Comparison of ENCODE assay signal across 15 cellular contexts in genomic region chr5:144332265-144332664, GRCh38.
DNase-seq lines count a peak whose midpoint lies in the region; ATAC-seq, FAIRE-seq and TF ChIP-seq lines count a peak whose summit lies in the region.
"Had no signal": no experiment of that assay in that cellular context is flagged by ENCODE, and none has a peak within 500 bp of the region (broad histone marks: within the 10 kb centered on the region; RNA-seq: fewer than 3 reads in every experiment).

No MANE protein-coding gene starts in this region.

- H2AFZ ChIP-seq in HCT116 (ENCODE audit: low read depth, low read length, poor library complexity, severe bottlenecking): no peak overlapping the region

- ATAC-seq in HCT116: 0 out of 2 replicates have a peak, but pooled peaks have one; percentile 50
- ATAC-seq: heart left ventricle had no signal

- TF ChIP-seq CTCF in HCT116 (IDR thresholded peaks at IDR 0.05 in 2 of 3, conservative IDR thresholded peaks at IDR 0.05 in 1 of 3; ENCODE audit: borderline replicate concordance in 1 of 3, insufficient read depth in 1 of 3, low read depth in 2 of 3, low read length in 2 of 3): peak in 2 of 3 experiments; percentile 26 to 33; a peak in 3 of 6 replicates

- no peaks in the 10 kb centered on the region for H3K79me2 ChIP-seq in HCT116 (ENCODE audit: insufficient read depth, low read length)

- TF ChIP-seq POLR2A in HCT116 (IDR thresholded peaks at IDR 0.05; ENCODE audit: borderline replicate concordance, extremely low read depth, insufficient read depth, insufficient read length): no peak

- no peaks in the 10 kb centered on the region for H3K4me1 ChIP-seq in HCT116 (ENCODE audit: control insufficient read depth in 1 of 2, insufficient read depth in 2 of 2, low read length in 2 of 2)
- no peaks in the 10 kb centered on the region for H3K4me1 ChIP-seq in iPS DF 6.9 (ENCODE audit: control insufficient read depth, insufficient read depth, low read length)
- no peaks in the 10 kb centered on the region for H3K4me1 ChIP-seq in small intestine (ENCODE audit: control insufficient read depth in 2 of 2, insufficient read depth in 1 of 2, low read depth in 1 of 2, low read length in 1 of 2)
- H3K4me1 ChIP-seq: heart left ventricle had no signal

- no CpG with 5 or more reads among the region's 1 CpG for WGBS in iPS DF 6.9 (ENCODE audit: insufficient coverage, insufficient read length)
- whole genome bisulfite sequencing in small intestine, 3 donors: 88 to 98% (median 95%) methylated on average over 1 of the region's 1 CpG

- in situ Hi-C loops in SK-MEL-5 (cut with HindIII; ENCODE audit: low pct_unique_long_range_greater_than_20kb, low sequenced_read_pairs): no loop called here

- H3K36me3 ChIP-seq in HCT116 (ENCODE audit: control insufficient read depth in 1 of 2, insufficient read depth in 2 of 2, low read length in 2 of 2) (no peaks in the 10 kb centered on the region), iPS DF 6.9 (ENCODE audit: control insufficient read depth, insufficient read depth, low read length) (no peaks in the 10 kb centered on the region), small intestine (ENCODE audit: control insufficient read depth in 2 of 2, insufficient read depth in 2 of 2, low read length in 2 of 2) (no peaks in the 10 kb centered on the region)
- H3K36me3 ChIP-seq: heart left ventricle had no signal

- peak; percentile 36 for DNase-seq in D341Med (ENCODE audit: low spot score)
- no peak for DNase-seq in HCT116 (ENCODE audit: low read depth, low spot score)
- peak; percentile 1 for DNase-seq in SK-MEL-5 (ENCODE audit: low read depth, low spot score)
- peak; percentile 22 for DNase-seq in iPS DF 6.9 (ENCODE audit: low read depth, low spot score)
- no peak for DNase-seq in activated CD8-positive, alpha-beta memory T cell treated with anti-CD3 and anti-CD28 coated beads for 24 hours
- no peak for DNase-seq in NCI-H1930 (lab: John Stamatoyannopoulos, UW)
- DNase-seq in stimulated activated CD4-positive, alpha-beta T cell treated with anti-CD3 and anti-CD28 coated beads, Interleukin-2, amount 100 ng/mL, for 24 hours: no peak
- DNase-seq in small intestine: no peak
- DNase-seq: activated CD8-positive, alpha-beta memory T cell treated with anti-CD3 and anti-CD28 coated beads, Interleukin-2, amount 50 U/mL, for 48 hours; heart left ventricle; mesenchymal stem cell; NCI-H2171; stimulated activated CD4-positive, alpha-beta T cell treated with anti-CD3 and anti-CD28 coated beads, Interleukin-4, amount 100 ng/mL, for 24 hours had no signal

- BruUV-seq in HCT116 (replicated peaks; lab: Mats Ljungman, UMichigan): no TSS peak

- H3K27ac ChIP-seq in HCT116 (ENCODE audit: low read depth, low read length): no peak overlapping the region
- no peak overlapping the region for H3K27ac ChIP-seq in iPS DF 6.9 (ENCODE audit: low read length)
- H3K27ac ChIP-seq in small intestine (ENCODE audit: low read depth in 1 of 2, low read length in 1 of 2): no peak overlapping the region
- H3K27ac ChIP-seq: heart left ventricle, RWPE1 had no signal

- no peak overlapping the region for H3K4me2 ChIP-seq in HCT116 (ENCODE audit: low read length)

- POLR2A ChIA-PET in HCT116 (lab: Charles Lee): no interaction called here

- intact Hi-C loops in HCT116 (cut with micrococcal nuclease): no loop called here

- FAIRE-seq in small intestine (lab: Jason Lieb, UNC): no peak
- FAIRE-seq: GM19239 had no signal

- peak; percentile 23; the same call in 1 of the 2 replicates for TF ChIP-seq RAD21 in HCT116 (IDR thresholded peaks at IDR 0.05; ENCODE audit: low read depth)

- H3K9ac ChIP-seq in HCT116 (ENCODE audit: low read length): no peak overlapping the region

- no peaks in the 10 kb centered on the region for H4K20me1 ChIP-seq in HCT116 (ENCODE audit: insufficient read depth)

- H3K9me2 ChIP-seq in HCT116 (ENCODE audit: insufficient read depth): no peaks in the 10 kb centered on the region

- H3K9me3 ChIP-seq in HCT116 (ENCODE audit: control insufficient read depth in 1 of 2, insufficient read depth in 1 of 2, low read depth in 1 of 2, low read length in 2 of 2): no peaks in the 10 kb centered on the region
- no peaks in the 10 kb centered on the region for H3K9me3 ChIP-seq in iPS DF 6.9 (ENCODE audit: control insufficient read depth, insufficient read depth, low read length)
- no peaks in the 10 kb centered on the region for H3K9me3 ChIP-seq in small intestine (ENCODE audit: control insufficient read depth, low read depth)
- H3K9me3 ChIP-seq: heart left ventricle had no signal

- H3K27me3 ChIP-seq in HCT116 (ENCODE audit: insufficient read depth, low read length) (peaks cover 15% of the 10 kb centered on the region; the same call in 1 of the 2 replicates), iPS DF 6.9 (ENCODE audit: control insufficient read depth, insufficient read depth, low read length) (no peaks in the 10 kb centered on the region), small intestine (ENCODE audit: control insufficient read depth in 2 of 2, insufficient read depth in 2 of 2, low read length in 2 of 2) (no peaks in the 10 kb centered on the region)
- H3K27me3 ChIP-seq: heart left ventricle had no signal

- CTCF ChIA-PET in HCT116 (lab: Charles Lee): no interaction called here

- no peak overlapping the region for H3K4me3 ChIP-seq in HCT116 (replicated peaks in 1 of 2; ENCODE audit: low read depth in 1 of 2, low read length in 2 of 2)
- H3K4me3 ChIP-seq in iPS DF 6.9 (ENCODE audit: low read length): no peak overlapping the region
- H3K4me3 ChIP-seq in small intestine (ENCODE audit: low read depth in 1 of 2, low read length in 2 of 2): no peak overlapping the region
- H3K4me3 ChIP-seq: heart left ventricle had no signal

- RAD21 ChIA-PET in HCT116 (lab: Charles Lee; ENCODE audit: low non-redundant PET in 1 of 2, low total read pairs in 2 of 2, uncharacterized antibody in 2 of 2, unreplicated experiment in 2 of 2): no interaction called here

TF ChIP-seq in HCT116, 20 proteins besides CTCF, POLR2A, EP300 and RAD21:
- TF ChIP-seq SP1 (IDR thresholded peaks at IDR 0.05; ENCODE audit: low read depth) (no peak), JUND (IDR thresholded peaks at IDR 0.05) (no peak), EZH2 (IDR thresholded peaks at IDR 0.05) (no peak), ZNF274 (IDR thresholded peaks at IDR 0.05; ENCODE audit: low read depth, low read length) (no peak), ZBTB33 (IDR thresholded peaks at IDR 0.05; ENCODE audit: extremely low read depth, insufficient replicate concordance, low read length) (no peak), ELF1 (IDR thresholded peaks at IDR 0.05; ENCODE audit: borderline replicate concordance, low read depth) (no peak), FOSL1 (IDR thresholded peaks at IDR 0.05; ENCODE audit: low read depth) (no peak), MAX (IDR thresholded peaks at IDR 0.05) (no peak), EGR1 (IDR thresholded peaks at IDR 0.05; ENCODE audit: low read depth) (no peak), CEBPB (IDR thresholded peaks at IDR 0.05; ENCODE audit: low read depth) (no peak), EZH2phosphoT487 (IDR thresholded peaks at IDR 0.05; ENCODE audit: borderline replicate concordance) (no peak), ZFX (IDR thresholded peaks at IDR 0.05) (no peak), REST (IDR thresholded peaks at IDR 0.05; ENCODE audit: low read depth) (no peak), ATF3 (IDR thresholded peaks at IDR 0.05) (no peak)

Comparison
In these comparisons a context has a peak if more than half of its experiments do, and no peak if none do; other contexts are left out.
1. DNase-seq: peak in D341Med (single experiment), SK-MEL-5 (single experiment) and iPS DF 6.9 (single experiment); none in HCT116 (single experiment), activated CD8-positive, alpha-beta memory T cell treated with anti-CD3 and anti-CD28 coated beads for 24 hours (single experiment), NCI-H1930 (0 of 2), stimulated activated CD4-positive, alpha-beta T cell treated with anti-CD3 and anti-CD28 coated beads, Interleukin-2, amount 100 ng/mL, for 24 hours (0 of 2) and small intestine (single experiment).